17 cellular contexts compared by ENCODE assay signal in genomic region chr3:100226712-100227429, GRCh38. TPM values are rescaled to one million over a fixed set of nuclear protein-coding genes. Genes with fewer than 3 reads are reported as not detected.
DNase-seq lines count a peak whose midpoint lies in the region; ATAC-seq and TF ChIP-seq lines count a peak whose summit lies in the region.
"Had no signal": no experiment of that assay in that cellular context is flagged by ENCODE, and none has a peak within 500 bp of the region (broad histone marks: within the 10 kb centered on the region; RNA-seq: fewer than 3 reads in every experiment).

No MANE protein-coding gene starts in this region.

- no peaks in the 10 kb centered on the region for H3K79me2 ChIP-seq in osteoblast (ENCODE audit: insufficient read depth, low read length)

- no peak overlapping the region for H3K27ac ChIP-seq in osteoblast (ENCODE audit: low read depth, low read length)
- H3K27ac ChIP-seq: prostate gland had no signal

- no peak overlapping the region for H3K4me3 ChIP-seq in osteoblast (ENCODE audit: insufficient read depth, low read length)
- H3K4me3 ChIP-seq: lung, prostate gland had no signal

- peak overlapping the region; percentile 5 for H3K4me2 ChIP-seq in osteoblast (ENCODE audit: insufficient read depth, low read length)

- H3K9me3 ChIP-seq in osteoblast (ENCODE audit: low read depth, low read length): no peaks in the 10 kb centered on the region
- H3K9me3 ChIP-seq: prostate gland had no signal

- no peaks in the 10 kb centered on the region for H3K36me3 ChIP-seq in osteoblast (ENCODE audit: insufficient read depth, low read length)
- H3K36me3 ChIP-seq: prostate gland had no signal

- no peak for TF ChIP-seq CTCF in osteoblast (IDR thresholded peaks at IDR 0.05; ENCODE audit: extremely low read depth, low read depth, low read length)
- no peak for TF ChIP-seq CTCF in GM13977 (IDR thresholded peaks at IDR 0.05; ENCODE audit: extremely low read depth, insufficient read depth, missing control alignments)

- no peaks in the 10 kb centered on the region for H3K27me3 ChIP-seq in osteoblast (ENCODE audit: insufficient read depth, low read length)

- peak; percentile 32; the same call in 1 of the 3 replicates for ATAC-seq in SK-N-SH treated with all-trans-retinoic acid at 6 μM for 48 hours
- no peak for ATAC-seq in GM21526 (IDR thresholded peaks at IDR 0.05; ENCODE audit: low FRiP score, unreplicated experiment)
- ATAC-seq: stimulated activated naive CD8-positive, alpha-beta T cell treated with anti-CD3 and anti-CD28 coated beads, Interleukin-15, amount 100 ng/mL, for 72 hours had no signal

- H2AFZ ChIP-seq in osteoblast (ENCODE audit: low read length): peak overlapping the region; percentile 11

- DNase-seq in GM04503 (ENCODE audit: low read depth): peak; percentile 68
- peak; percentile 95 for DNase-seq in foreskin melanocyte
- peak; percentile 89 for DNase-seq in osteoblast (ENCODE audit: insufficient read length, low spot score, missing footprints)
- no peak for DNase-seq in D341Med (ENCODE audit: low spot score)
- no peak for DNase-seq in C1 segment of cervical spinal cord (lab: John Stamatoyannopoulos, UW)
- no peak for DNase-seq in GM13977 (ENCODE audit: low spot score)
- DNase-seq: activated CD4-positive, alpha-beta memory T cell treated with anti-CD3 and anti-CD28 coated beads for 36 hours; activated gamma-delta T cell treated with Interleukin-2 at 50 U/mL for 16 hours; central memory CD4-positive, alpha-beta T cell; COR-L47; NCI-H1436; NCI-H69; stimulated activated naive CD8-positive, alpha-beta T cell treated with anti-CD3 and anti-CD28 coated beads, Interleukin-15, amount 100 ng/mL, for 72 hours had no signal

- in situ Hi-C loops in GM13977 (cut with MboI; ENCODE audit: low pct_unique_long_range_greater_than_20kb, low sequenced_read_pairs, unreplicated experiment): no loop called here

- H4K20me1 ChIP-seq in osteoblast (ENCODE audit: insufficient read depth, low read length): no peaks in the 10 kb centered on the region

- H3K4me1 ChIP-seq in osteoblast (ENCODE audit: insufficient read depth, low read length): peaks cover 17% of the 10 kb centered on the region
- H3K4me1 ChIP-seq: prostate gland had no signal

TF ChIP-seq in SK-N-SH treated with all-trans-retinoic acid at 6 μM for 48 hours, 23 proteins besides CTCF, POLR2A, EP300 and RAD21:
- TF ChIP-seq OSR1 (CRISPR knock-in tag; IDR thresholded peaks at IDR 0.05) (no peak), RARB (CRISPR knock-in tag; IDR thresholded peaks at IDR 0.05) (no peak), ZFP30 (CRISPR knock-in tag; IDR thresholded peaks at IDR 0.05) (no peak), PATZ1 (CRISPR knock-in tag; IDR thresholded peaks at IDR 0.05; ENCODE audit: borderline replicate concordance) (no peak)
TF ChIP-seq in SK-N-SH treated with all-trans-retinoic acid at 6 μM for 48 hours: peak in this region for 0.

RNA-seq across cellular contexts. Expression of gene TBC1D23, which starts 33.9 kb away (rescaled TPM):
- total RNA-seq in osteoblast: 64.4 and 64.5 TPM in 2 replicates

Comparison
In these comparisons a context has a peak if more than half of its experiments do, and no peak if none do; other contexts are left out.
1. DNase-seq: peak in GM04503 (single experiment), foreskin melanocyte (single experiment) and osteoblast (single experiment); none in D341Med (single experiment), C1 segment of cervical spinal cord (0 of 14) and GM13977 (single experiment).